ENCODE assay signal across 9 cellular contexts in the genomic region with DNA sequence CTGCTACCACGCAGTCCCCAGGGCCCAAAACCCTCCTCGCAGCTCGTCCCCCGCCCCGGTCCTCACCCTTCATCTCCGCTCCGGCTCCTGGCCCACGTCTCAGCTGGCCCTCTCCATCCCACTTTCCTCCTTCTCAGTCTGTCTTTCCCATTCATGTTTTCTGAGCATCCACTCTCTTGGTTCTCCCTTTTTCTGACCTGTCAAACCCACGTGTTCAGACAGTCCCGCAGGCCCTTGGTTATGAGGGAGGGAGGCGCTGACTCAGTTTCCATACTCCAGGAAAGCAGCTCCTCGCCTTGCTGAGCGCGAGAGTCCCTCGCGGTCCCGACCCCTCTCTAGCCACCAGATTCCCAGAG. TPM values are rescaled to one million over a fixed set of nuclear protein-coding genes. Genes with fewer than 3 reads are reported as not detected.
A peak's percentile ranks its signal among the peaks of the same experiment; 100 is the strongest.
DNase-seq lines count a peak whose midpoint lies in the region; ATAC-seq and TF ChIP-seq lines count a peak whose summit lies in the region.
"Had no signal": no experiment of that assay in that cellular context is flagged by ENCODE, and none has a peak within 500 bp of the region (broad histone marks: within the 10 kb centered on the region; RNA-seq: fewer than 3 reads in every experiment).

No MANE protein-coding gene starts in this region.

- no peaks in the 10 kb centered on the region for H3K36me3 Mint-ChIP-seq in stimulated activated naive CD8-positive, alpha-beta T cell treated with anti-CD3 and anti-CD28 coated beads, Interleukin-15, Interleukin-2, amounts not matched to agents 100 ng/mL and 50 ng/mL, for 24 hours (ENCODE audit: low read depth)
- H3K36me3 Mint-ChIP-seq in chondrocyte (ENCODE audit: low read depth): no peaks in the 10 kb centered on the region
- no peaks in the 10 kb centered on the region for H3K36me3 Mint-ChIP-seq in natural killer cell treated with Interleukin-12 subunit alpha and Interleukin-12 subunit beta and Interleukin-15 and Interleukin-18, amount 100 ng/mL, for 72 hours

- H3K4me1 Mint-ChIP-seq in stimulated activated naive CD8-positive, alpha-beta T cell treated with anti-CD3 and anti-CD28 coated beads, Interleukin-15, Interleukin-2, amounts not matched to agents 100 ng/mL and 50 ng/mL, for 24 hours (ENCODE audit: low read depth): peaks cover 5% of the 10 kb centered on the region
- H3K4me1 Mint-ChIP-seq in chondrocyte (ENCODE audit: low read depth): peaks cover 7% of the 10 kb centered on the region
- peaks cover 5 to 6% of the 10 kb centered on the region in 2 donors for H3K4me1 Mint-ChIP-seq in natural killer cell treated with Interleukin-12 subunit alpha and Interleukin-12 subunit beta and Interleukin-15 and Interleukin-18, amount 100 ng/mL, for 72 hours (ENCODE audit: low read depth in 2 of 2)

- TF ChIP-seq CTCF in chondrocyte (IDR thresholded peaks at IDR 0.05) (no peak), lower leg skin (IDR thresholded peaks at IDR 0.05) (no peak)

- no peak overlapping the region for H3K27ac Mint-ChIP-seq in stimulated activated naive CD8-positive, alpha-beta T cell treated with anti-CD3 and anti-CD28 coated beads, Interleukin-15, Interleukin-2, amounts not matched to agents 100 ng/mL and 50 ng/mL, for 24 hours
- H3K27ac Mint-ChIP-seq in chondrocyte (ENCODE audit: unreplicated experiment): no peak overlapping the region
- H3K27ac Mint-ChIP-seq in natural killer cell treated with Interleukin-12 subunit alpha and Interleukin-12 subunit beta and Interleukin-15 and Interleukin-18, amount 100 ng/mL, for 72 hours: peak overlapping the region in 1 of 2 donors; percentile 56

- intact Hi-C loops in lower leg skin (cut with DNase I; ENCODE audit: low total_unique reads): no loop called here

- ATAC-seq in stimulated activated naive CD8-positive, alpha-beta T cell treated with anti-CD3 and anti-CD28 coated beads, Interleukin-15, Interleukin-2, amounts not matched to agents 100 U/mL and 50 U/mL, for 24 hours: no peak
- no peak for ATAC-seq in natural killer cell treated with Interleukin-12 subunit alpha and Interleukin-12 subunit beta and Interleukin-15 and Interleukin-18, amount 100 ng/mL, for 72 hours
- ATAC-seq in left lobe of liver (no peak), GM21737 (IDR thresholded peaks at IDR 0.05; ENCODE audit: unreplicated experiment) (no peak)

- no peak for TF ChIP-seq POLR2A in lower leg skin (IDR thresholded peaks at IDR 0.05)

- H3K9me3 Mint-ChIP-seq in stimulated activated naive CD8-positive, alpha-beta T cell treated with anti-CD3 and anti-CD28 coated beads, Interleukin-15, Interleukin-2, amounts not matched to agents 100 ng/mL and 50 ng/mL, for 24 hours: no peaks in the 10 kb centered on the region
- no peaks in the 10 kb centered on the region for H3K9me3 Mint-ChIP-seq in chondrocyte (ENCODE audit: low read depth)
- no peaks in the 10 kb centered on the region for H3K9me3 Mint-ChIP-seq in natural killer cell treated with Interleukin-12 subunit alpha and Interleukin-12 subunit beta and Interleukin-15 and Interleukin-18, amount 100 ng/mL, for 72 hours

- no peak for DNase-seq in stimulated activated naive CD8-positive, alpha-beta T cell treated with anti-CD3 and anti-CD28 coated beads, Interleukin-15, Interleukin-2, amounts not matched to agents 100 U/mL and 50 U/mL, for 24 hours
- DNase-seq in chondrocyte (ENCODE audit: low spot score) (no peak), left lobe of liver (ENCODE audit: low spot score) (no peak), lower leg skin (ENCODE audit: low spot score in 2 of 2) (no peak)
- no peak for DNase-seq in natural killer cell treated with Interleukin-12 subunit alpha and Interleukin-12 subunit beta and Interleukin-15 and Interleukin-18, amount 100 ng/mL, for 72 hours (ENCODE audit: low spot score)
- DNase-seq in stimulated activated CD4-positive, alpha-beta T cell treated with anti-CD3 and anti-CD28 coated beads, Interleukin-15, amount 100 ng/mL, for 24 hours: no peak

- no peak overlapping the region for H3K4me3 ChIP-seq in lower leg skin (ENCODE audit: low read depth, poor library complexity, severe bottlenecking)

- peak overlapping the region; percentile 76 for H3K4me3 Mint-ChIP-seq in stimulated activated naive CD8-positive, alpha-beta T cell treated with anti-CD3 and anti-CD28 coated beads, Interleukin-15, Interleukin-2, amounts not matched to agents 100 ng/mL and 50 ng/mL, for 24 hours
- H3K4me3 Mint-ChIP-seq in chondrocyte (ENCODE audit: unreplicated experiment): peak overlapping the region; percentile 73
- H3K4me3 Mint-ChIP-seq in natural killer cell treated with Interleukin-12 subunit alpha and Interleukin-12 subunit beta and Interleukin-15 and Interleukin-18, amount 100 ng/mL, for 72 hours: peak overlapping the region; percentile 87

- WGBS in lower leg skin, 2 donors: 21 to 22% methylated on average over 17 of the region's 17 CpGs

- peaks cover 18% of the 10 kb centered on the region for H3K27me3 Mint-ChIP-seq in stimulated activated naive CD8-positive, alpha-beta T cell treated with anti-CD3 and anti-CD28 coated beads, Interleukin-15, Interleukin-2, amounts not matched to agents 100 ng/mL and 50 ng/mL, for 24 hours
- H3K27me3 Mint-ChIP-seq in chondrocyte (ENCODE audit: low read depth): peaks cover 5% of the 10 kb centered on the region
- H3K27me3 Mint-ChIP-seq in natural killer cell treated with Interleukin-12 subunit alpha and Interleukin-12 subunit beta and Interleukin-15 and Interleukin-18, amount 100 ng/mL, for 72 hours: peaks cover 8 to 16% of the 10 kb centered on the region in 2 donors

RNA-seq across cellular contexts. Expression of a gene that starts 0.4 kb away (rescaled TPM):
- total RNA-seq in chondrocyte (4.7 to 7.7 TPM (median 5.2 TPM) in 3 replicates), left lobe of liver (5.9 TPM), lower leg skin (10 to 100 TPM in 1 of 4 donors, 1 to 10 TPM in 3; 2.9 to 11.6 (median 6.2) TPM)
- under 1 TPM; 0.47 to 0.83 TPM for total RNA-seq in natural killer cell treated with Interleukin-12 subunit alpha and Interleukin-12 subunit beta and Interleukin-15 and Interleukin-18, amount 100 ng/mL, for 72 hours

RNA-seq across cellular contexts. Expression of a gene that starts 14.5 kb away (rescaled TPM):
- total RNA-seq in chondrocyte (32.7 to 51.1 TPM (median 51.0 TPM) in 3 replicates), left lobe of liver (1.2 TPM), lower leg skin (1 to 10 TPM; 4.5 to 9.8 (median 5.3) TPM)
- total RNA-seq in natural killer cell treated with Interleukin-12 subunit alpha and Interleukin-12 subunit beta and Interleukin-15 and Interleukin-18, amount 100 ng/mL, for 72 hours: under 1 TPM; 0.07 to 0.47 TPM

RNA-seq across cellular contexts. Expression of a gene that starts 37.3 kb away (rescaled TPM):
- not detected in 3 replicates for total RNA-seq in chondrocyte
- not detected for total RNA-seq in natural killer cell treated with Interleukin-12 subunit alpha and Interleukin-12 subunit beta and Interleukin-15 and Interleukin-18, amount 100 ng/mL, for 72 hours
- total RNA-seq in left lobe of liver: not detected
- 1 to 10 TPM in 2 of 4 donors, under 1 TPM in 1, not detected in 1; 0.64 to 2.3 (median 1.1) TPM for total RNA-seq in lower leg skin
- total RNA-seq: SJCRH30 had no signal

RNA-seq across cellular contexts. Expression of a gene that starts 39.5 kb away (rescaled TPM):
- total RNA-seq in chondrocyte: 18.9 to 25.7 TPM (median 19.8 TPM) in 3 replicates
- 10 to 100 TPM; 46.6 to 61.8 TPM for total RNA-seq in natural killer cell treated with Interleukin-12 subunit alpha and Interleukin-12 subunit beta and Interleukin-15 and Interleukin-18, amount 100 ng/mL, for 72 hours
- 25.8 TPM for total RNA-seq in left lobe of liver
- total RNA-seq in lower leg skin: 10 to 100 TPM; 48.6 to 76.4 (median 58.8) TPM

RNA-seq across cellular contexts. Expression of a gene that starts 48.9 kb away (rescaled TPM):
- total RNA-seq in chondrocyte: not detected in 3 replicates
- total RNA-seq in natural killer cell treated with Interleukin-12 subunit alpha and Interleukin-12 subunit beta and Interleukin-15 and Interleukin-18, amount 100 ng/mL, for 72 hours: not detected
- not detected for total RNA-seq in left lobe of liver
- total RNA-seq in lower leg skin: not detected
- total RNA-seq: SJCRH30 had no signal
